1 cellular context compared by ENCODE assay signal in the genomic region with DNA sequence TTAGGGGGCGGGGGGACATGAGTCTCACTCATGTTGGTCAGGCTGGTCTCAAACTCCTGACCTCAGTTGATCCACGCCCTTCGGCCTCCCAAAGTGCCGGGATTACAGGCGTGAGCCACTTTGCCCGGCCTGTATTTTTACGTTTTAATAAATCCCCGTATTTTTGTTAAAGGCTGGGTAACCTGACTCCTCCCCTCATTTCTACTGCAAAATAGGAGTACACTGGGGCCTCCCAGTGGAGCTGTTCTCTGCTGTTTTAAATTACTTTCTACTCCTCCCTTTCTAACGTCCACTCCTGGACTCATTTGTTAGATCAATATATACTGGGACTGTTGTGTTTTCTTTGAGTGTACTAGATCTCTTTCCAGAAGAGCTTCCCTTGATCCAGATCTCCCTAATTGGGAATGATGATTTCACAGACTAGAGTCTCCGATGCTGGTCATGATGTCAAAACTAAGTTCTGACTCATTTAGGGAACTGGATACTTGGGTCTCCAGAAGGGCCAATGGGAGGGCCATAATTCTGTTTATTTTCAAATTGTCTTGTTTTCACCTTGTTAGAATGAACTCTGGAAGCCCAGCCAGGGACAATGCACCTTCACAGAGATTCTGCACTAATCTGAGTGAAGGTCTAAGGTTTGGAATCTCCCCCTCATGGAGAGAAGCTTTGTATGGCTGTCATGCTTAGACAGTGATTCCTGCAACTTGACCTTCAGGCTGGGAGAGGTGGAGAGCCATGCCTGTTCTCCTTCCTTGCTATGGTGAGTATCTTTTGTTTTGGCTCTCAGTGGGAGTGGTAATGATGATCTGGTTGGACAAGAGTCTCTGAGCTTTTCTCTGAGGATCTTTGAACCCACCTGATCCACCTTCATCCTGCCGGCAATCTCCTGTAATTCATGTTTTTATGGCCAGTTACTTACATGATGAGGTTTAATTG.
TF ChIP-seq lines count a peak whose summit lies in the region.

No MANE protein-coding gene starts in this region.

TF ChIP-seq in endothelial cell of umbilical vein, 7 proteins besides CTCF, POLR2A, EP300 and RAD21:
- no peak for TF ChIP-seq EZH2 (IDR thresholded peaks at IDR 0.05; ENCODE audit: borderline replicate concordance, low read depth, low read length, severe bottlenecking)
- no peak for TF ChIP-seq POLR2AphosphoS5 (IDR thresholded peaks at IDR 0.05; ENCODE audit: insufficient read depth, low read depth, low read length)
- TF ChIP-seq GATA2 (IDR thresholded peaks at IDR 0.05; ENCODE audit: insufficient read depth, insufficient read length, low read depth, low read length): no peak
